In genomic region chr3:187930021-187930420, GRCh38 we compare ENCODE assay signal across 24 cellular contexts.
"Had no signal": no experiment of that assay in that cellular context is flagged by ENCODE, and none has a peak within 500 bp of the region (broad histone marks: within the 10 kb centered on the region; RNA-seq: fewer than 3 reads in every experiment).

No MANE protein-coding gene starts in this region.

- H3K27me3 ChIP-seq: ascending aorta, brain microvascular endothelial cell, hepatocyte, ovary, suprapubic skin, tibial artery had no signal

- DNase-seq: activated CD4-positive, alpha-beta T cell treated with anti-CD3 and anti-CD28 coated beads, Interleukin-2, amount 10 ng/mL, durations not matched to agents 7 days and 5 days; activated T-cell treated with anti-CD3 and anti-CD28 coated beads for 4 hours; brain microvascular endothelial cell; dorsolateral prefrontal cortex; effector memory CD4-positive, alpha-beta T cell; glutamatergic neuron; left colon; midbrain; ovary; stimulated activated CD4-positive, alpha-beta T cell treated with anti-CD3 and anti-CD28 coated beads, Interleukin-4, amount 100 ng/mL, for 4 hours; stimulated activated CD8-positive, alpha-beta memory T cell treated with anti-CD3 and anti-CD28 coated beads, Interleukin-4, amount 100 ng/mL, for 48 hours; T-helper 1 cell; tibial artery; WERI-Rb-1 had no signal

- H3K9me3 Mint-ChIP-seq: memory B cell; stimulated activated memory B cell treated with anti-CD40 and anti-IgM and Interleukin-4, amounts not matched to agents 10 μg/mL and 1 μg/mL and 100 μg/mL, for 72 hours had no signal

- H3K27ac ChIP-seq: ascending aorta, brain microvascular endothelial cell, coronary artery, dorsolateral prefrontal cortex, hepatocyte, ovary, suprapubic skin, tibial artery, WERI-Rb-1 had no signal

- H3K36me3 Mint-ChIP-seq: memory B cell; stimulated activated memory B cell treated with anti-CD40 and anti-IgM and Interleukin-4, amounts not matched to agents 10 μg/mL and 1 μg/mL and 100 μg/mL, for 72 hours had no signal

- H2AFZ ChIP-seq: hepatocyte had no signal

- H3K79me2 ChIP-seq: hepatocyte had no signal

- H3K27ac Mint-ChIP-seq: activated CD4-positive, alpha-beta T cell treated with anti-CD3 and anti-CD28 coated beads, Interleukin-2, amount 10 ng/mL, durations not matched to agents 7 days and 5 days; memory B cell; progenitor cell of endocrine pancreas; stimulated activated memory B cell treated with anti-CD40 and anti-IgM and Interleukin-4, amounts not matched to agents 10 μg/mL and 1 μg/mL and 100 μg/mL, for 72 hours; stimulated activated naive CD8-positive, alpha-beta T cell treated with anti-CD3 and anti-CD28 coated beads, Interleukin-15, amount 100 ng/mL, for 72 hours had no signal

- H3K4me2 ChIP-seq: hepatocyte, smooth muscle cell had no signal

- H3K9me3 ChIP-seq: ascending aorta, ovary, suprapubic skin, tibial artery had no signal

- H3K4me3 ChIP-seq: ascending aorta, coronary artery, dorsolateral prefrontal cortex, hepatocyte, ovary, smooth muscle cell, suprapubic skin, tibial artery had no signal

- H3K4me1 ChIP-seq: ascending aorta, suprapubic skin, tibial artery had no signal

- H3K36me3 ChIP-seq: ascending aorta, brain microvascular endothelial cell, ovary, suprapubic skin, tibial artery, WERI-Rb-1 had no signal

- ATAC-seq: left colon; naive thymus-derived CD4-positive, alpha-beta T cell had no signal

- H3K4me3 Mint-ChIP-seq: activated CD4-positive, alpha-beta T cell treated with anti-CD3 and anti-CD28 coated beads, Interleukin-2, amount 10 ng/mL, durations not matched to agents 7 days and 5 days; memory B cell; naive thymus-derived CD4-positive, alpha-beta T cell; stimulated activated memory B cell treated with anti-CD40 and anti-IgM and Interleukin-4, amounts not matched to agents 10 μg/mL and 1 μg/mL and 100 μg/mL, for 72 hours had no signal

- H3K27me3 Mint-ChIP-seq: stimulated activated naive CD8-positive, alpha-beta T cell treated with anti-CD3 and anti-CD28 coated beads, Interleukin-15, amount 100 ng/mL, for 72 hours had no signal
